In genomic region chr18:43794363-43794762, GRCh38 we compare ENCODE assay signal across 24 cellular contexts.
"Had no signal": no experiment of that assay in that cellular context is flagged by ENCODE, and none has a peak within 500 bp of the region (broad histone marks: within the 10 kb centered on the region; RNA-seq: fewer than 3 reads in every experiment).

No MANE protein-coding gene starts in this region.

- H3K27me3 ChIP-seq: hepatocyte, neural progenitor cell, neutrophil, spleen, tibial nerve, uterus had no signal

- ATAC-seq: lower lobe of right lung; natural killer cell; psoas muscle; sciatic nerve; stimulated activated memory B cell treated with anti-CD40 and anti-IgM and Interleukin-4, amounts not matched to agents 10 μg/mL and 1 μg/mL and 100 μg/mL, for 72 hours; stimulated activated naive CD8-positive, alpha-beta T cell treated with anti-CD3 and anti-CD28 coated beads, Interleukin-15, amount 100 ng/mL, for 72 hours had no signal

- H3K4me3 ChIP-seq: hepatocyte, lower lobe of right lung, neural progenitor cell, psoas muscle, skin epidermis, spleen, tibial nerve, uterus had no signal

- H3K36me3 ChIP-seq: lower lobe of right lung, neural progenitor cell, neutrophil, spleen, tibial nerve, uterus had no signal

- H3K4me1 ChIP-seq: lower lobe of right lung, neural progenitor cell, parathyroid adenoma, psoas muscle, spleen, uterus had no signal

- DNase-seq: islet precursor cell; lower lobe of right lung; mammary epithelial cell; mesendoderm; naive B cell; natural killer cell; nephron progenitor cell; occipital lobe; psoas muscle; spleen; stimulated activated CD4-positive, alpha-beta T cell treated with anti-CD3 and anti-CD28 coated beads, Interleukin-4, amount 100 ng/mL, for 4 hours; stimulated activated CD8-positive, alpha-beta memory T cell treated with anti-CD3 and anti-CD28 coated beads, Interleukin-4, amount 100 ng/mL, for 48 hours; stimulated activated naive CD4-positive, alpha-beta T cell treated with Interleukin-2 at 50 U/mL for 16 hours; stimulated activated naive CD8-positive, alpha-beta T cell treated with anti-CD3 and anti-CD28 coated beads, Interleukin-15, amount 100 ng/mL, for 72 hours; substantia nigra; uterus had no signal

- H3K27ac ChIP-seq: hepatocyte, lower lobe of right lung, neural progenitor cell, neutrophil, parathyroid adenoma, psoas muscle, skin epidermis, spleen, tibial nerve, uterus had no signal

- H3K9me3 ChIP-seq: lower lobe of right lung, neutrophil, psoas muscle, spleen, tibial nerve, uterus had no signal
